ENCODE assay signal across 32 cellular contexts in the genomic region with DNA sequence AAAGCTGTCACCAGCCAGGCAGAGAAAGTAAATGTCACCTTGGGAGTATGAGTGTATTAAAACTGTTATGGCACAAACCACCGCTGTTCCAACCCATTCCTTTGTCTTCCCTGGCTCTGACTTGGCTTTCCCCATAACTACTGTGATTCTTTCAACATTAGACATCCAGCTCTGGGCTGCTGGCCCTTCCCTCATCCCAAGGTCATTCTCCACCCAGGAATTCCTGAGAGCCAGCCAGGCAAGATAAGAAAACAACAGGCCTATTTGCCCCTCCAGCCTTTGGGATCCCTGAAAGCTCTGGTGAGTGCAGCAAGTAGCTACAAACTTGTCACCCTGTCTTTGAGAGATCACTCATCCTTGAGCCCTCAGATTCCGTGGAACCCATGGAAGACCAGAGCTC.
DNase-seq lines count a peak whose midpoint lies in the region; ATAC-seq and TF ChIP-seq lines count a peak whose summit lies in the region.
"Had no signal": no experiment of that assay in that cellular context is flagged by ENCODE, and none has a peak within 500 bp of the region (broad histone marks: within the 10 kb centered on the region; RNA-seq: fewer than 3 reads in every experiment).

No MANE protein-coding gene starts in this region.

- no peaks in the 10 kb centered on the region for H3K9me3 Mint-ChIP-seq in nephron progenitor cell
- no peaks in the 10 kb centered on the region for H3K9me3 Mint-ChIP-seq in activated naive CD4-positive, alpha-beta T cell treated with anti-CD3 and anti-CD28 coated beads, Interleukin-2, amount 10 ng/mL, durations not matched to agents 7 days and 5 days
- H3K9me3 Mint-ChIP-seq: activated naive CD4-positive, alpha-beta T cell treated with anti-CD3 and anti-CD28 coated beads, Interleukin-2, amount 50 U/mL, for 24 hours; H9 had no signal

- H3K9me2 ChIP-seq in GM23248 (ENCODE audit: insufficient read depth) = no peaks in the 10 kb centered on the region

- H3K9ac ChIP-seq in GM23248 = no peak overlapping the region
- H3K9ac ChIP-seq: BLaER1 had no signal

- intact Hi-C loops in left ventricle myocardium superior (cut with micrococcal nuclease) = no loop called here

- H3K27ac Mint-ChIP-seq in nephron progenitor cell = peak overlapping the region; percentile 68
- H3K27ac Mint-ChIP-seq in activated naive CD4-positive, alpha-beta T cell treated with anti-CD3 and anti-CD28 coated beads, Interleukin-2, amount 10 ng/mL, durations not matched to agents 7 days and 5 days = no peak overlapping the region
- H3K27ac Mint-ChIP-seq: activated naive CD4-positive, alpha-beta T cell treated with anti-CD3 and anti-CD28 coated beads, Interleukin-2, amount 50 U/mL, for 24 hours; H9 had no signal

- CTCF ChIA-PET in activated naive CD4-positive, alpha-beta T cell treated with anti-CD3 and anti-CD28 coated beads, Interleukin-2, amount 10 ng/mL, durations not matched to agents 7 days and 5 days (lab: Charles Lee) = no interaction called here

- H3K9me3 ChIP-seq in GM23248 (ENCODE audit: low read depth) = no peaks in the 10 kb centered on the region
- H3K9me3 ChIP-seq: BLaER1, Peyer's patch, prostate gland, SJSA1 had no signal

- peaks cover 11% of the 10 kb centered on the region for H3K36me3 Mint-ChIP-seq in nephron progenitor cell (ENCODE audit: low read depth)
- no peaks in the 10 kb centered on the region for H3K36me3 Mint-ChIP-seq in activated naive CD4-positive, alpha-beta T cell treated with anti-CD3 and anti-CD28 coated beads, Interleukin-2, amount 10 ng/mL, durations not matched to agents 7 days and 5 days

- no peaks in the 10 kb centered on the region for H3F3A ChIP-seq in GM23248 (ENCODE audit: insufficient read depth)

- no peaks in the 10 kb centered on the region for H4K20me1 ChIP-seq in GM23248 (ENCODE audit: insufficient read depth)
- H4K20me1 ChIP-seq: BLaER1 had no signal

- peaks cover 15% of the 10 kb centered on the region for H3K27me3 Mint-ChIP-seq in nephron progenitor cell (ENCODE audit: low read depth, poor library complexity)
- H3K27me3 Mint-ChIP-seq in activated naive CD4-positive, alpha-beta T cell treated with anti-CD3 and anti-CD28 coated beads, Interleukin-2, amount 10 ng/mL, durations not matched to agents 7 days and 5 days = peaks cover 5% of the 10 kb centered on the region
- H3K27me3 Mint-ChIP-seq: activated naive CD4-positive, alpha-beta T cell treated with anti-CD3 and anti-CD28 coated beads, Interleukin-2, amount 50 U/mL, for 24 hours had no signal

- H3K4me3 ChIP-seq in GM23248 = no peak overlapping the region
- no peak overlapping the region for H3K4me3 ChIP-seq in epithelial cell of proximal tubule (ENCODE audit: low read depth, low read length)
- H3K4me3 ChIP-seq: BLaER1, cardiac muscle cell, coronary artery, Peyer's patch, prostate gland, SJSA1, smooth muscle cell had no signal

- no peak overlapping the region for H3K4me2 ChIP-seq in GM23248 (ENCODE audit: unreplicated experiment)
- H3K4me2 ChIP-seq: BLaER1, smooth muscle cell had no signal

- no peak overlapping the region for H3K27ac ChIP-seq in GM23248
- H3K27ac ChIP-seq: BLaER1, cardiac muscle cell, Peyer's patch, prostate gland, SJSA1 had no signal

- peaks cover 50% of the 10 kb centered on the region for H3K4me1 Mint-ChIP-seq in nephron progenitor cell
- no peaks in the 10 kb centered on the region for H3K4me1 Mint-ChIP-seq in activated naive CD4-positive, alpha-beta T cell treated with anti-CD3 and anti-CD28 coated beads, Interleukin-2, amount 10 ng/mL, durations not matched to agents 7 days and 5 days
- H3K4me1 Mint-ChIP-seq: activated naive CD4-positive, alpha-beta T cell treated with anti-CD3 and anti-CD28 coated beads, Interleukin-2, amount 50 U/mL, for 24 hours had no signal

- H3K4me3 Mint-ChIP-seq in nephron progenitor cell = no peak overlapping the region
- H3K4me3 Mint-ChIP-seq in activated naive CD4-positive, alpha-beta T cell treated with anti-CD3 and anti-CD28 coated beads, Interleukin-2, amount 10 ng/mL, durations not matched to agents 7 days and 5 days = no peak overlapping the region
- H3K4me3 Mint-ChIP-seq: activated naive CD4-positive, alpha-beta T cell treated with anti-CD3 and anti-CD28 coated beads, Interleukin-2, amount 50 U/mL, for 24 hours; H9 had no signal

- peak; percentile 68 for ATAC-seq in left ventricle myocardium superior
- ATAC-seq: activated CD4-positive, CD25-positive, alpha-beta regulatory T cell treated with anti-CD3 and anti-CD28 coated beads, Interleukin-2, amount 50 U/mL, for 24 hours; esophagus mucosa had no signal

- H3K36me3 ChIP-seq in GM23248 (ENCODE audit: low read depth) = no peaks in the 10 kb centered on the region
- H3K36me3 ChIP-seq: BLaER1, cardiac muscle cell, Peyer's patch, prostate gland, SJSA1 had no signal

- no peak for TF ChIP-seq CTCF in epithelial cell of proximal tubule (conservative IDR thresholded peaks at IDR 0.05; ENCODE audit: low read depth, low read length)
- TF ChIP-seq CTCF in nephron progenitor cell (IDR thresholded peaks at IDR 0.05) = no peak

- DNase-seq in GM23248 (peak; percentile 33), epithelial cell of proximal tubule (ENCODE audit: low read depth) (peak; percentile 54), left ventricle myocardium superior (no peak), nephron progenitor cell (peak; percentile 7), SHP77 (lab: John Stamatoyannopoulos, UW) (no peak), NCI-H1105 treated with DMSO at 0.1 percent for 48 hours (lab: John Stamatoyannopoulos, UW) (no peak)
- DNase-seq in activated naive CD4-positive, alpha-beta T cell treated with anti-CD3 and anti-CD28 coated beads, Interleukin-2, amount 10 ng/mL, durations not matched to agents 7 days and 5 days = no peak
- no peak for DNase-seq in stimulated activated CD8-positive, alpha-beta memory T cell treated with anti-CD3 and anti-CD28 coated beads, Interleukin-4, amount 100 ng/mL, for 48 hours
- DNase-seq: ACHN; activated CD4-positive, alpha-beta T cell treated with anti-CD3 and anti-CD28 coated beads, Interleukin-2, amount 50 U/mL, for 48 hours; activated CD8-positive, alpha-beta memory T cell treated with anti-CD3 and anti-CD28 coated beads, Interleukin-2, amount 50 U/mL, for 4 hours; aorta; DMS53; H9; mesenchymal stem cell; NCI-H1105; NCI-H2029; NCI-H69; nucleus accumbens; Peyer's patch; stimulated activated CD4-positive, alpha-beta T cell treated with anti-CD3 and anti-CD28 coated beads, Interleukin-1b, Interleukin-23, amount 100 ng/mL, for 48 hours; T-helper 1 cell; trophoblast cell had no signal

- no peaks in the 10 kb centered on the region for H3K4me1 ChIP-seq in GM23248 (ENCODE audit: insufficient read depth)
- H3K4me1 ChIP-seq: BLaER1, prostate gland had no signal

- no peaks in the 10 kb centered on the region for H3K27me3 ChIP-seq in GM23248 (replicated peaks; ENCODE audit: insufficient read depth)
- H3K27me3 ChIP-seq: BLaER1, cardiac muscle cell, Peyer's patch, SJSA1 had no signal

- WGBS in GM23248 (ENCODE audit: low coverage in 1 of 2, low lambda C conversion rate in 2 of 2, missing lambda C conversion rate in 2 of 2), 2 experiments = 23 to 28% methylated on average over 2 of the region's 2 CpGs

- no peaks in the 10 kb centered on the region for H3K79me2 ChIP-seq in GM23248 (ENCODE audit: insufficient read depth)

- in situ Hi-C loops in GM23248 (cut with MboI) = no loop called here

- H2AFZ ChIP-seq in GM23248 = no peak overlapping the region

Comparison
In these comparisons a context has a peak if more than half of its experiments do, and no peak if none do; other contexts are left out.
1. DNase-seq: peak in GM23248 (single experiment), epithelial cell of proximal tubule (single experiment) and nephron progenitor cell (single experiment); none in left ventricle myocardium superior (single experiment), SHP77 (0 of 2), activated naive CD4-positive, alpha-beta T cell treated with anti-CD3 and anti-CD28 coated beads, Interleukin-2, amount 10 ng/mL, durations not matched to agents 7 days and 5 days (single experiment), NCI-H1105 treated with DMSO at 0.1 percent for 48 hours (single experiment) and stimulated activated CD8-positive, alpha-beta memory T cell treated with anti-CD3 and anti-CD28 coated beads, Interleukin-4, amount 100 ng/mL, for 48 hours (single experiment).